In the genomic region with DNA sequence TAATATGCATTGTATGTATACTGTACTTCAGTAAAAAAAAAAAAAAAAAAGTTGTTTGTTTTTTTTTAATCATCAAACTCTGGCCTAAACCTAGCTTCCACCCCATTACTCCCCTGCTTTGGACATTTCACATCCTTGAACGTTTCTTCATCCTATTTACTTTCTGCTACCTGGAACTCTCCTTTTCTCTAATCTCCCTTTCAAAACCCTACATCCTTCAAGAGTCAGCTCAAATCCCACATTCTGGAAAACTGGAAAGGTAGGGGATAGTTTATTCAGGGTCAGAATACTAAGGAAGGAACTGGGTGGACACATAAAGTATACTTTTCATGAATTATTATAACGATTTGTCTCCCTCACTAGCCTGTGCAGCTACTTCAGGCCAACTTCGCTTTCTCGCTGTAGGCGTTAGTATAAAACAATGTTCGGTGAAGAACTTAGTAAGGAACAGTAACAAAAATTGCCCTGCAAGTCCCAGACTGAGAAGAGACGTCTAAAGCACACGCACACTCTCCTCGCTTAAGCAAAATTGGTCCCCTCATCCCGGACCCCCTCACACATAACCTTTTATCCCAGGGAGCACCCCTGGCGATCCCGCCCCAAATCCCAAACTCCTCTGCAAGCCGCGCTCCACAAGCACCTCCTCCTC, we compare ENCODE assay signal across 8 cellular contexts. TPM values are rescaled to one million over a fixed set of nuclear protein-coding genes. Genes with fewer than 3 reads are reported as not detected.
DNase-seq lines count a peak whose midpoint lies in the region; ATAC-seq, FAIRE-seq and TF ChIP-seq lines count a peak whose summit lies in the region.

No MANE protein-coding gene starts in this region.

- H3K27ac Mint-ChIP-seq in stimulated activated naive CD8-positive, alpha-beta T cell treated with anti-CD3 and anti-CD28 coated beads, Interleukin-15, Interleukin-2, amounts not matched to agents 100 ng/mL and 50 ng/mL, for 24 hours: peak overlapping the region; percentile 83

- no peaks in the 10 kb centered on the region for H3K27me3 Mint-ChIP-seq in stimulated activated naive CD8-positive, alpha-beta T cell treated with anti-CD3 and anti-CD28 coated beads, Interleukin-15, Interleukin-2, amounts not matched to agents 100 ng/mL and 50 ng/mL, for 24 hours

- no peak overlapping the region for H4K8ac ChIP-seq in mesenchymal stem cell (ENCODE audit: low read length)

- H3K27me3 ChIP-seq in mesenchymal stem cell (ENCODE audit: control insufficient read depth in 1 of 2, insufficient read depth in 1 of 2, low read length in 2 of 2): no peaks in the 10 kb centered on the region

- H3K9ac ChIP-seq in mesenchymal stem cell (ENCODE audit: low read length): peak overlapping the region; percentile 84

- FAIRE-seq in D721Med (lab: Jason Lieb, UNC): no peak

- H3K79me1 ChIP-seq in mesenchymal stem cell (replicated peaks; ENCODE audit: low read length, poor library complexity, severe bottlenecking): peaks cover 9% of the 10 kb centered on the region

- no peak for DNase-seq in stimulated activated naive CD8-positive, alpha-beta T cell treated with anti-CD3 and anti-CD28 coated beads, Interleukin-15, Interleukin-2, amounts not matched to agents 100 U/mL and 50 U/mL, for 24 hours
- DNase-seq in astrocyte of the spinal cord (ENCODE audit: low read depth, low spot score): no peak
- no peak for DNase-seq in mesenchymal stem cell
- no peak for DNase-seq in D721Med (ENCODE audit: insufficient read length, low spot score)

- no peak for TF ChIP-seq CTCF in astrocyte of the spinal cord (IDR thresholded peaks at IDR 0.05; ENCODE audit: low read depth, low read length)
- no peak for TF ChIP-seq CTCF in D721Med (IDR thresholded peaks at IDR 0.05; ENCODE audit: insufficient read depth, missing control alignments)

- H2BK12ac ChIP-seq in mesenchymal stem cell (ENCODE audit: low read length in 2 of 2): no peak overlapping the region

- no peak for ATAC-seq in stimulated activated naive CD8-positive, alpha-beta T cell treated with anti-CD3 and anti-CD28 coated beads, Interleukin-15, Interleukin-2, amounts not matched to agents 100 U/mL and 50 U/mL, for 24 hours
- ATAC-seq in GM21786 (IDR thresholded peaks at IDR 0.05; ENCODE audit: unreplicated experiment) (no peak), GM21381 (IDR thresholded peaks at IDR 0.05; ENCODE audit: unreplicated experiment) (no peak), HG02642 (IDR thresholded peaks at IDR 0.05; ENCODE audit: poor library complexity, unreplicated experiment) (no peak)

- H2AFZ ChIP-seq in mesenchymal stem cell (ENCODE audit: low read depth, low read length): peak overlapping the region; percentile 39

- peak overlapping the region; percentile 90 for H3K4me3 Mint-ChIP-seq in stimulated activated naive CD8-positive, alpha-beta T cell treated with anti-CD3 and anti-CD28 coated beads, Interleukin-15, Interleukin-2, amounts not matched to agents 100 ng/mL and 50 ng/mL, for 24 hours

- in situ Hi-C loops in astrocyte of the spinal cord (cut with HindIII; ENCODE audit: low sequenced_read_pairs): no loop called here

- peak overlapping the region; percentile 90 for H3K4me2 ChIP-seq in mesenchymal stem cell (ENCODE audit: low read length, poor library complexity, severe bottlenecking)

- no peak overlapping the region for H3K14ac ChIP-seq in mesenchymal stem cell (ENCODE audit: low read length in 2 of 2)

- no peak overlapping the region for H2AK5ac ChIP-seq in mesenchymal stem cell (ENCODE audit: low read length, severe bottlenecking)

- no peaks in the 10 kb centered on the region for H3K9me3 Mint-ChIP-seq in stimulated activated naive CD8-positive, alpha-beta T cell treated with anti-CD3 and anti-CD28 coated beads, Interleukin-15, Interleukin-2, amounts not matched to agents 100 ng/mL and 50 ng/mL, for 24 hours

- H2BK5ac ChIP-seq in mesenchymal stem cell (ENCODE audit: low read depth, low read length, poor library complexity, severe bottlenecking): no peak overlapping the region

- H3K4me1 ChIP-seq in mesenchymal stem cell (ENCODE audit: control insufficient read depth, insufficient read depth, low read depth, low read length): peaks cover 2% of the 10 kb centered on the region

- H3K4ac ChIP-seq in mesenchymal stem cell (ENCODE audit: low read depth in 1 of 2, low read length in 2 of 2): peak overlapping the region in 1 of 2 experiments; percentile 61

- no peak overlapping the region for H4K91ac ChIP-seq in mesenchymal stem cell (ENCODE audit: low read length)

- no peak overlapping the region for H3K23ac ChIP-seq in mesenchymal stem cell (ENCODE audit: low read length in 2 of 2)

- H3K27ac ChIP-seq in mesenchymal stem cell (ENCODE audit: low read length, poor library complexity, severe bottlenecking): peak overlapping the region; percentile 56

- peaks cover 32% of the 10 kb centered on the region for H3K4me1 Mint-ChIP-seq in stimulated activated naive CD8-positive, alpha-beta T cell treated with anti-CD3 and anti-CD28 coated beads, Interleukin-15, Interleukin-2, amounts not matched to agents 100 ng/mL and 50 ng/mL, for 24 hours (ENCODE audit: low read depth)

- no peaks in the 10 kb centered on the region for H3K36me3 Mint-ChIP-seq in stimulated activated naive CD8-positive, alpha-beta T cell treated with anti-CD3 and anti-CD28 coated beads, Interleukin-15, Interleukin-2, amounts not matched to agents 100 ng/mL and 50 ng/mL, for 24 hours (ENCODE audit: low read depth)

- no peak overlapping the region for H2BK120ac ChIP-seq in mesenchymal stem cell (ENCODE audit: low read depth, low read length)

- peak overlapping the region in 1 of 2 experiments; percentile 21 for H3K18ac ChIP-seq in mesenchymal stem cell (ENCODE audit: low read depth in 1 of 2, low read length in 2 of 2)

- no peaks in the 10 kb centered on the region for H3K36me3 ChIP-seq in mesenchymal stem cell (ENCODE audit: control insufficient read depth in 1 of 2, insufficient read depth in 2 of 2, low read depth in 1 of 2, low read length in 2 of 2)

- H3K4me3 ChIP-seq in astrocyte of the spinal cord (ENCODE audit: low read depth, low read length) (peak overlapping the region; percentile 70), mesenchymal stem cell (ENCODE audit: insufficient read depth in 1 of 2, low read depth in 1 of 2, low read length in 2 of 2) (peak overlapping the region; percentile 84 to 95)

- H3K9me3 ChIP-seq in mesenchymal stem cell (ENCODE audit: control insufficient read depth, low read length): no peaks in the 10 kb centered on the region

- WGBS in mesenchymal stem cell: 1% methylated on average over 13 of the region's 14 CpGs

- H2BK15ac ChIP-seq in mesenchymal stem cell (ENCODE audit: low read depth, poor library complexity, severe bottlenecking): no peak overlapping the region

RNA-seq across cellular contexts. Expression of a gene that starts 0.8 kb away (rescaled TPM):
- polyA plus RNA-seq in mesenchymal stem cell (2013, experiment 1 of 2): 22.2 TPM
- polyA plus RNA-seq in mesenchymal stem cell (2013, experiment 2 of 2): 23.9 TPM

RNA-seq across cellular contexts. Expression of a gene that starts 28.0 kb away (rescaled TPM):
- 44.3 TPM for polyA plus RNA-seq in mesenchymal stem cell (2013, experiment 1 of 2)
- 41.7 TPM for polyA plus RNA-seq in mesenchymal stem cell (2013, experiment 2 of 2)
